Comparison of ENCODE assay signal across 20 cellular contexts in genomic region chrX:23888887-23889501, GRCh38. TPM values are rescaled to one million over a fixed set of nuclear protein-coding genes. Genes with fewer than 3 reads are reported as not detected.
DNase-seq lines count a peak whose midpoint lies in the region; ATAC-seq and TF ChIP-seq lines count a peak whose summit lies in the region.
"Had no signal": no experiment of that assay in that cellular context is flagged by ENCODE, and none has a peak within 500 bp of the region (broad histone marks: within the 10 kb centered on the region; RNA-seq: fewer than 3 reads in every experiment).

No MANE protein-coding gene starts in this region.

- H3K4me1 ChIP-seq in SK-N-SH (ENCODE audit: control insufficient read depth in 1 of 2, insufficient read depth in 2 of 2, low read depth in 1 of 2, low read length in 1 of 2) (peaks cover 0 to 9% of the 10 kb centered on the region in 2 experiments; a peak in 1 of 4 replicates), ascending aorta (no peaks in the 10 kb centered on the region), lower lobe of right lung (no peaks in the 10 kb centered on the region), uterus (no peaks in the 10 kb centered on the region)

- H3K27ac ChIP-seq in SK-N-SH (ENCODE audit: low read depth in 2 of 2, low read length in 1 of 2), result peak overlapping the region in 1 of 2 experiments; percentile 40; a peak in 1 of 4 replicates
- H3K27ac ChIP-seq in ascending aorta, result peak overlapping the region; percentile 2 to 27
- peak overlapping the region; percentile 43 for H3K27ac ChIP-seq in lower lobe of right lung
- H3K27ac ChIP-seq in uterus, result peak overlapping the region; percentile 60 to 73

- CTCF ChIA-PET in SK-N-SH (lab: Yijun Ruan, JAX), result interaction anchor here (1.5 to 4.6 kb wide), 2 partner anchors 13 to 16 kb away, joined by 5 to 21 read pairs; no protein-coding TSS in a partner anchor

- H3K36me3 ChIP-seq in SK-N-SH (replicated peaks in 1 of 2; ENCODE audit: control insufficient read depth in 1 of 2, insufficient read depth in 2 of 2, low read length in 1 of 2) (no peaks in the 10 kb centered on the region), ascending aorta (no peaks in the 10 kb centered on the region), lower lobe of right lung (no peaks in the 10 kb centered on the region), uterus (no peaks in the 10 kb centered on the region)
- H3K36me3 ChIP-seq: pancreas had no signal

- H2AFZ ChIP-seq in SK-N-SH (ENCODE audit: low read depth), result no peak overlapping the region

- TF ChIP-seq CTCF in SK-N-SH (IDR thresholded peaks at IDR 0.05) (no peak), ascending aorta (IDR thresholded peaks at IDR 0.05) (no peak), lower lobe of right lung (IDR thresholded peaks at IDR 0.05) (no peak), uterus (IDR thresholded peaks at IDR 0.05) (no peak)

- H3K9me2 ChIP-seq in SK-N-SH, result no peaks in the 10 kb centered on the region

- H3K27me3 ChIP-seq in SK-N-SH (ENCODE audit: insufficient read depth), result peaks cover 5% of the 10 kb centered on the region; the same call in 1 of the 2 replicates
- H3K27me3 ChIP-seq in ascending aorta, result no peaks in the 10 kb centered on the region
- no peaks in the 10 kb centered on the region for H3K27me3 ChIP-seq in lower lobe of right lung (ENCODE audit: low read depth)
- H3K27me3 ChIP-seq in uterus, result no peaks in the 10 kb centered on the region
- H3K27me3 ChIP-seq: pancreas had no signal

- ATAC-seq in SK-N-SH treated with all-trans-retinoic acid at 6 μM for 48 hours (peak; percentile 31; the same call in 2 of the 3 replicates), lower lobe of right lung (peak in 1 of 2 donors; percentile 18)
- ATAC-seq: activated CD4-positive, alpha-beta T cell treated with anti-CD3 and anti-CD28 coated beads for 36 hours; activated naive CD4-positive, alpha-beta T cell treated with anti-CD3 and anti-CD28 coated beads, Interleukin-2, amount 50 U/mL, for 72 hours had no signal

- 33% methylated on average over 3 of the region's 3 CpGs for WGBS in SK-N-SH (ENCODE audit: low lambda C conversion rate)

- no peak overlapping the region for H3K9ac ChIP-seq in SK-N-SH

- no peak overlapping the region for H3K4me2 ChIP-seq in SK-N-SH

- no peaks in the 10 kb centered on the region for H4K20me1 ChIP-seq in SK-N-SH (ENCODE audit: insufficient read depth)

- DNase-seq in SK-N-SH (no peak), ascending aorta (ENCODE audit: low spot score in 2 of 2) (no peak), lower lobe of right lung (no peak), uterus (no peak), germinal center (ENCODE audit: low spot score) (no peak)
- no peak for DNase-seq in activated CD4-positive, alpha-beta T cell treated with anti-CD3 and anti-CD28 coated beads for 48 hours
- DNase-seq in stimulated activated CD4-positive, alpha-beta T cell treated with anti-CD3 and anti-CD28 coated beads, Interleukin-1b, Interleukin-23, amount 100 ng/mL, for 48 hours, result no peak
- DNase-seq: activated CD4-positive, alpha-beta T cell treated with anti-CD3 and anti-CD28 coated beads for 36 hours; activated T-cell treated with anti-CD3 and anti-CD28 coated beads, Interleukin-2, amount 50 U/mL, for 1 hour; CD4-positive, alpha-beta memory T cell; cerebellar nuclear complex; Karpas-422; NCI-H1694; NCI-H526 treated with DMSO at 0.1 percent for 48 hours; stimulated activated CD4-positive, alpha-beta T cell treated with anti-CD3 and anti-CD28 coated beads, Interleukin-12 subunit alpha, Interleukin-12 subunit beta, amount 100 ng/mL, for 4 hours; T-helper 2 cell had no signal

- POLR2A ChIA-PET in SK-N-SH (lab: Yijun Ruan, JAX), result no interaction called here

- no peak for TF ChIP-seq RAD21 in SK-N-SH (IDR thresholded peaks at IDR 0.05; ENCODE audit: low read length)

- H3K9me3 ChIP-seq in SK-N-SH (no peaks in the 10 kb centered on the region), ascending aorta (no peaks in the 10 kb centered on the region), lower lobe of right lung (no peaks in the 10 kb centered on the region), uterus (no peaks in the 10 kb centered on the region)
- H3K9me3 ChIP-seq: pancreas had no signal

- intact Hi-C loops in ascending aorta (cut with DNase I), result loop anchor here (5.0 kb wide), 1 partner anchor 47 kb away; no protein-coding TSS in a partner anchor
- intact Hi-C loops in lower lobe of right lung (cut with DNase I), result no loop called here
- intact Hi-C loops in uterus (cut with DNase I; ENCODE audit: low total_unique reads), result no loop called here

- no peak for TF ChIP-seq POLR2A in uterus (IDR thresholded peaks at IDR 0.05)

- H3K4me3 ChIP-seq in SK-N-SH (ENCODE audit: low read depth in 2 of 2, low read length in 1 of 2), result no peak overlapping the region
- H3K4me3 ChIP-seq in ascending aorta, result no peak overlapping the region
- H3K4me3 ChIP-seq in lower lobe of right lung, result no peak overlapping the region
- no peak overlapping the region for H3K4me3 ChIP-seq in uterus
- H3K4me3 ChIP-seq: pancreas had no signal

- no peak for TF ChIP-seq EP300 in SK-N-SH (IDR thresholded peaks at IDR 0.05; ENCODE audit: borderline replicate concordance in 1 of 2, low read depth in 1 of 2, low read length in 1 of 2)

- peaks cover 10% of the 10 kb centered on the region for H3F3A ChIP-seq in SK-N-SH (replicated peaks; ENCODE audit: insufficient read depth)

- no peaks in the 10 kb centered on the region; the same call in 1 of the 2 replicates for H3K79me2 ChIP-seq in SK-N-SH (ENCODE audit: insufficient read depth)

TF ChIP-seq in SK-N-SH treated with all-trans-retinoic acid at 6 μM for 48 hours, 23 proteins besides CTCF, POLR2A, EP300 and RAD21 (continues in another document):
- TF ChIP-seq SNAI2 (CRISPR knock-in tag; IDR thresholded peaks at IDR 0.05) (no peak), OSR1 (CRISPR knock-in tag; IDR thresholded peaks at IDR 0.05) (no peak), ZNF70 (CRISPR knock-in tag; IDR thresholded peaks at IDR 0.05) (no peak), ZNF8 (CRISPR knock-in tag; IDR thresholded peaks at IDR 0.05) (no peak), TSHZ2 (CRISPR knock-in tag; IDR thresholded peaks at IDR 0.05) (no peak)

TF ChIP-seq in SK-N-SH, 30 proteins besides CTCF, POLR2A, EP300 and RAD21:
- TF ChIP-seq SIN3A (IDR thresholded peaks at IDR 0.05; ENCODE audit: borderline replicate concordance, low read depth, low read length) (no peak), MEF2A (IDR thresholded peaks at IDR 0.05; ENCODE audit: borderline replicate concordance, low read depth) (no peak)
TF ChIP-seq in SK-N-SH: peak in this region for 0.

RNA-seq across cellular contexts. Expression of gene APOO, which starts 18.7 kb away (rescaled TPM):
- 20.3 and 22.0 TPM in 2 replicates for polyA plus RNA-seq in SK-N-SH (2012; rRNA removed)
- polyA plus RNA-seq in SK-N-SH (2012; cell fraction: cytosol; rRNA removed), result 26.1 and 31.1 TPM in 2 replicates
- polyA plus RNA-seq in SK-N-SH (2012; cell fraction: nucleus; rRNA removed), result 5.4 and 8.5 TPM in 2 replicates
- not detected for total RNA-seq in ascending aorta
- 15.9 TPM for total RNA-seq in lower lobe of right lung
- total RNA-seq in uterus, result 10 to 100 TPM in 3 of 4 donors, 1 to 10 TPM in 1; 2.0 to 21.9 (median 11.2) TPM

RNA-seq across cellular contexts. Expression of gene CXorf58, which starts 18.8 kb away (rescaled TPM):
- polyA plus RNA-seq in SK-N-SH (2012; rRNA removed), result not detected in 2 replicates
- polyA plus RNA-seq in SK-N-SH (2012; cell fraction: cytosol; rRNA removed), result 0.01 TPM in 2 replicates
- polyA plus RNA-seq in SK-N-SH (2012; cell fraction: nucleus; rRNA removed), result 0.02 TPM in 1 of 2 replicates, not detected in the other
- total RNA-seq in ascending aorta (not detected), lower lobe of right lung (0.27 TPM), uterus (under 1 TPM in 2 of 4 donors, not detected in 2; 0.14 to 0.29 TPM)
- total RNA-seq: CD4-positive, alpha-beta memory T cell; RPMI7951 had no signal
